8 cellular contexts compared by ENCODE assay signal in the genomic region with DNA sequence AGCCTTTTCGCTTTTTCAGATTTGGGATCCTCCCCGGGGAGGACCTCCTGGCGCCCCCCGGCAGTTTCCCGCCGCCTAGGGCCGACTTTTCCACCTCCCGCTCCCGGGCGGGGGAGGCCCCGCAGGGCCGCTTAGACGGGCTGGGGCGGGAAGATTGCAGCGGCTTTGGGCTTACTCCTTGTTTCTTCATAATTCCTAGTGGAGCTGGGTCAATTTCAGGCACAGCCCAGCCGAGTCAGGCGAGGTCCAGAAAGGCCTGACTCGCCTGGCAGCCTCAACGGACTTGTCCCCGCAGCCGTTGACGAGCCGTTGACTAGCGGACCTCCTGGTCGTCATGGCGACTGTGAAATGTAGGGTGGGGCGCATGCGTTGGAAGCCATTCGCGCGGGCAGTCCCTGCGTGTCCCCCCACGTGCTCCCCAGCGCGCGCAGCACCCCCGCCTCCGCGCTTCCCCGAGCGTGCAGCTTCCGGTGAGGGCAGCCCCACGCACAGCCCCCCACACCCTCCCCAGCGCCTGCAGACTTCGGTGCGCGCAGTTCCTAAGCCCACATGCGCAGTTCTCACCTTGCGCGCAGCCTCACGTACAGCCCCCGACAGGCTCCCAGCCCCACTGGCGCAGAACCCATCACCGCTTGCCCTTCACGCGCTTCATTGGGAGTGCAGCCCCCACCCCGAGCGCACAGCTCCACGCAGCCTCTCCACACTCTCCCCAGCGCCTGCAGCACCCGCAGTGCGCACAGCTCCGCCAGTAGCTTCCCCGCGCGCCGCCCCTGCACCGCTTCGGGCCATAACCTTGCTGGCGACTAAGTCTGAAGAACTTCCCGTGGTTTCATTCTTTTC. TPM values are rescaled to one million over a fixed set of nuclear protein-coding genes. Genes with fewer than 3 reads are reported as not detected.
A peak's percentile ranks its signal among the peaks of the same experiment; 100 is the strongest.
DNase-seq lines count a peak whose midpoint lies in the region; ATAC-seq and TF ChIP-seq lines count a peak whose summit lies in the region.
"Not testable (repeated sequence)": the region's sequence is repeated elsewhere in the genome, so short reads cannot be mapped to it uniquely, and the experiment has no call there.

No MANE protein-coding gene starts in this region.

- intact Hi-C loops in head of caudate nucleus (cut with DNase I) = loop anchor here (5.0 kb wide), 1 partner anchor 133 kb away; the partner anchor contains the start of gene NAPEPLD

- peaks cover 23% of the 10 kb centered on the region for H3K4me1 Mint-ChIP-seq in activated naive CD8-positive, alpha-beta T cell (ENCODE audit: low read depth)
- peaks cover 13% of the 10 kb centered on the region for H3K4me1 Mint-ChIP-seq in osteocyte (ENCODE audit: unreplicated experiment)

- H3K9me3 Mint-ChIP-seq in activated naive CD8-positive, alpha-beta T cell (ENCODE audit: low read depth); osteocyte (ENCODE audit: unreplicated experiment): not testable (repeated sequence)

- peak overlapping the region; percentile 98 for H3K27ac Mint-ChIP-seq in activated naive CD8-positive, alpha-beta T cell
- peak overlapping the region; percentile 81 for H3K27ac Mint-ChIP-seq in osteocyte (ENCODE audit: unreplicated experiment)

- DNase-seq in NB4 (ENCODE audit: low read depth) (peak; percentile 92), SW 1271 (lab: John Stamatoyannopoulos, UW) (peak; percentile 45 to 67), head of caudate nucleus (peak; percentile 65 to 93 (median 86)), osteocyte (ENCODE audit: extremely low spot score, unreplicated experiment) (peak; percentile 85), superior temporal gyrus (ENCODE audit: extremely low spot score) (peak; percentile 68)

- not testable (repeated sequence) for H3K36me3 Mint-ChIP-seq in activated naive CD8-positive, alpha-beta T cell; osteocyte (ENCODE audit: unreplicated experiment)

- H3K4me3 Mint-ChIP-seq in activated naive CD8-positive, alpha-beta T cell = peak overlapping the region; percentile 98
- H3K4me3 Mint-ChIP-seq in osteocyte (ENCODE audit: unreplicated experiment) = peak overlapping the region; percentile 90

- not testable (repeated sequence) for TF ChIP-seq POLR2A in NB4 (IDR thresholded peaks at IDR 0.05; ENCODE audit: extremely low read depth, insufficient read length)

- H3K4me3 ChIP-seq in GM12875 (ENCODE audit: low read depth, low read length) = peak overlapping the region; percentile 72
- peak overlapping the region; percentile 70 for H3K4me3 ChIP-seq in NB4 (ENCODE audit: low read depth, low read length)

- ATAC-seq in HG02678 (IDR thresholded peaks at IDR 0.05; ENCODE audit: unreplicated experiment) = peak; percentile 93

- not testable (repeated sequence) for TF ChIP-seq CTCF in GM12875 (IDR thresholded peaks at IDR 0.05; ENCODE audit: borderline replicate concordance, insufficient read depth, low read depth, low read length); NB4 (IDR thresholded peaks at IDR 0.05; ENCODE audit: low read depth, low read length); osteocyte (IDR thresholded peaks at IDR 0.05)

- not testable (repeated sequence) for H3K27me3 Mint-ChIP-seq in activated naive CD8-positive, alpha-beta T cell
- H3K27me3 Mint-ChIP-seq in osteocyte (ENCODE audit: unreplicated experiment) = peaks cover 15% of the 10 kb centered on the region

RNA-seq across cellular contexts. Expression of gene PMPCB, which starts 17.1 kb away (rescaled TPM):
- total RNA-seq in osteocyte = 52.7 and 53.0 TPM in 2 replicates

Comparison
In these comparisons a context has a peak if more than half of its experiments do, and no peak if none do; other contexts are left out.
1. Peak in every context shown above with its lines: DNase-seq, ATAC-seq and H3K4me3 ChIP-seq.